ENCODE assay signal across 8 cellular contexts in the genomic region with DNA sequence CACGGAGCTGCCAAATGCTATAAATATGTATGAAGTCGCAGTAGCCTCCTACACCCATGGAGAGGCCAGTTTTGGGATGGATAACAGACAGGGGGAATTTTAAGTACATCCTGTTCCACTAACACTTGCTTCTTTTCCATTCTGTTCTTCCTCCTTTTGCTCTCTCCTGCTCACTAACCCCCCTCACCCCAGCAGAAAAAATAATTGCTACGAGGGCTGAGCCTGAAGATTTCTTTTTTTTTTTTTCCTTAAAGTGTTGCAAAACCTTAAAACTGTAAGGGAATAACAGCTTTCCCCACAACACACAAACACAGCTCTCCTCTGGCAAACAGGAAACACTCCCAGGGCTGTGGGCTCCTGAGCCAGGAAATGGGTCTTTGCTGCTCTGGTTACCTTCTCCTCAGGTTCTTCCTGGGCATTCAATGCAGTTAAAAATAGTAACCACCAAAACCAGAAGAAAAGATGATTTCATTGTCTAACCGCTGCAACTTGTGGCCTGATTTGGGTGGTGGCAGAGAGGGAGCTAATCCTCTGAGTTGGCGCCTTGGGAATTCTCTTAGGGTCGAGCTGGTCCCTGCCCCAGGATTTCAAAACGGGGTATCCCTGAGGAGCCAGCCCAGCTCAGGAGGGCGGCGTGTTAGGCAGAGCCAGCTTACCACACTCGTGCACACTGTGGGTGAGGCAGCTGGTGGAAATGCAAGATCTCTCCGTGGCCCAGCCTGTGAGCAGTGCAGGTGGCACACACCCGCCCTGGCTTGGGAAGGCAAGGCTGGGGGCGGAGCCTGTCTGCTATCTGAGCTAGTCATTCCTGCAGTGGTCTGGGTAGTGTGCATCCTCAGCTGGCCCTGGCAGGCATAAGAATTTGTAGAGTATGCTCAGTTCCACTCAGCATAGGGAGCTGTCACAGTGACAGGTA. TPM values are rescaled to one million over a fixed set of nuclear protein-coding genes. Genes with fewer than 3 reads are reported as not detected.
DNase-seq lines count a peak whose midpoint lies in the region; ATAC-seq, FAIRE-seq and TF ChIP-seq lines count a peak whose summit lies in the region.

No MANE protein-coding gene starts in this region.

- no peaks in the 10 kb centered on the region for H3K36me3 ChIP-seq in GM12878 (ENCODE audit: control insufficient read depth in 2 of 2, insufficient read depth in 2 of 2, low read length in 1 of 2)

- TF ChIP-seq EP300 in GM12878 (IDR thresholded peaks at IDR 0.05; ENCODE audit: borderline replicate concordance in 1 of 2, control insufficient read depth in 1 of 2, low read depth in 2 of 2, low read length in 2 of 2): no peak

- RAD21 ChIA-PET in GM12878 (lab: Charles Lee; ENCODE audit: unreplicated experiment): no interaction called here

- TF ChIP-seq CTCF in GM12878 (IDR thresholded peaks at IDR 0.05 in 2 of 3, conservative IDR thresholded peaks at IDR 0.05 in 1 of 3; ENCODE audit: control insufficient read depth in 2 of 3, extremely low read depth in 1 of 3, insufficient read depth in 1 of 3, low read depth in 3 of 3, low read length in 3 of 3): no peak

- peaks cover 10% of the 10 kb centered on the region in 2 experiments; a peak in 3 of 4 replicates for H3K27me3 ChIP-seq in GM12878 (replicated peaks in 1 of 2; ENCODE audit: control insufficient read depth in 2 of 2, insufficient read depth in 2 of 2, low read length in 1 of 2)

- in situ Hi-C loops in GM12878 (cut with MboI): no loop called here

- 15% methylated on average over 13 of the region's 13 CpGs for WGBS in GM12878 (ENCODE audit: insufficient coverage, insufficient replicate concordance, low lambda C conversion rate, missing lambda C conversion rate)

- H3K9ac ChIP-seq in GM12878 (ENCODE audit: control insufficient read depth, insufficient read depth, low read length): no peak overlapping the region

- BruUV-seq in GM12878 (replicated peaks; lab: Mats Ljungman, UMichigan): no TSS peak

- H3K4me1 ChIP-seq in GM12878 (ENCODE audit: control insufficient read depth, insufficient read depth, low read length): no peaks in the 10 kb centered on the region

- no peak for TF ChIP-seq RAD21 in GM12878 (IDR thresholded peaks at IDR 0.05; ENCODE audit: insufficient read depth, low read depth, low read length)

- ATAC-seq in GM18502 (IDR thresholded peaks at IDR 0.05; ENCODE audit: poor library complexity, unreplicated experiment): peak; percentile 89
- peak; percentile 41; the same call in 2 of the 3 replicates for ATAC-seq in GM12878
- ATAC-seq in left lobe of liver: peak; percentile 36

- DNase-seq in HK-2 (ENCODE audit: unreplicated experiment) (peak; percentile 71), T-helper 2 cell (peak in 4 of 5 experiments; percentile 2 to 69 (median 26)), GM12878 (ENCODE audit: low read depth, low spot score) (no peak), left lobe of liver (ENCODE audit: low spot score) (no peak), RKO (ENCODE audit: low spot score) (no peak), NCI-H774 (lab: John Stamatoyannopoulos, UW) (no peak)
- DNase-seq in stimulated activated CD4-positive, alpha-beta T cell treated with anti-CD3 and anti-CD28 coated beads, TNF-alpha, amount 100 ng/mL, for 24 hours (ENCODE audit: low read depth in 3 of 3): peak; percentile 23 to 68 (median 30)

- POLR2A ChIA-PET in GM12878 (lab: Charles Lee): interaction anchor here (0.6 kb wide), 1 partner anchor 419 kb away, joined by 7 read pairs; no protein-coding TSS in a partner anchor

- no peaks in the 10 kb centered on the region for H3K79me2 ChIP-seq in GM12878 (ENCODE audit: control insufficient read depth, insufficient read depth, low read length)

- FAIRE-seq in GM12878 (lab: Jason Lieb, UNC): no peak

- H3K9me3 ChIP-seq in GM12878 (replicated peaks; ENCODE audit: control insufficient read depth, insufficient read depth, low read length): no peaks in the 10 kb centered on the region

- CTCF ChIA-PET in GM12878 (lab: Yijun Ruan, JAX): interaction anchor here (0.7 to 1.2 kb wide), 2 partner anchors 10 to 32 kb away, joined by 3 to 4 read pairs; no protein-coding TSS in a partner anchor

- H4K20me1 ChIP-seq in GM12878 (ENCODE audit: control insufficient read depth, insufficient read depth): no peaks in the 10 kb centered on the region

- SMC1A ChIA-PET in GM12878 (lab: Charles Lee; ENCODE audit: uncharacterized antibody, unreplicated experiment): no interaction called here

- H3K4me2 ChIP-seq in GM12878 (ENCODE audit: control insufficient read depth, insufficient read depth): no peak overlapping the region

- intact Hi-C loops in GM12878 (cut with micrococcal nuclease; ENCODE audit: unreplicated experiment): no loop called here

- H3K27ac ChIP-seq in GM12878 (ENCODE audit: control insufficient read depth, insufficient read depth): no peak overlapping the region

- no peak overlapping the region for H2AFZ ChIP-seq in GM12878 (ENCODE audit: control insufficient read depth, low read depth, low read length)

- TF ChIP-seq POLR2A in GM12878 (IDR thresholded peaks at IDR 0.05; ENCODE audit: low read depth, low read length): no peak

- H3K4me3 ChIP-seq in GM12878: no peak overlapping the region

TF ChIP-seq in GM12878, 131 proteins besides CTCF, POLR2A, EP300 and RAD21:
- no peak for TF ChIP-seq ZZZ3 (IDR thresholded peaks at IDR 0.05; ENCODE audit: control insufficient read depth, insufficient read length, low read depth)
- TF ChIP-seq, protein P1, sequence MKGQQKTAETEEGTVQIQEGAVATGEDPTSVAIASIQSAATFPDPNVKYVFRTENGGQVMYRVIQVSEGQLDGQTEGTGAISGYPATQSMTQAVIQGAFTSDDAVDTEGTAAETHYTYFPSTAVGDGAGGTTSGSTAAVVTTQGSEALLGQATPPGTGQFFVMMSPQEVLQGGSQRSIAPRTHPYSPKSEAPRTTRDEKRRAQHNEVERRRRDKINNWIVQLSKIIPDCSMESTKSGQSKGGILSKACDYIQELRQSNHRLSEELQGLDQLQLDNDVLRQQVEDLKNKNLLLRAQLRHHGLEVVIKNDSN (IDR thresholded peaks at IDR 0.05; ENCODE audit: borderline replicate concordance, extremely low read length, insufficient read depth, low read depth, low read length): no peak
- TF ChIP-seq IRF4 (IDR thresholded peaks at IDR 0.05; ENCODE audit: low read depth, low read length): no peak
- TF ChIP-seq, protein P2, sequence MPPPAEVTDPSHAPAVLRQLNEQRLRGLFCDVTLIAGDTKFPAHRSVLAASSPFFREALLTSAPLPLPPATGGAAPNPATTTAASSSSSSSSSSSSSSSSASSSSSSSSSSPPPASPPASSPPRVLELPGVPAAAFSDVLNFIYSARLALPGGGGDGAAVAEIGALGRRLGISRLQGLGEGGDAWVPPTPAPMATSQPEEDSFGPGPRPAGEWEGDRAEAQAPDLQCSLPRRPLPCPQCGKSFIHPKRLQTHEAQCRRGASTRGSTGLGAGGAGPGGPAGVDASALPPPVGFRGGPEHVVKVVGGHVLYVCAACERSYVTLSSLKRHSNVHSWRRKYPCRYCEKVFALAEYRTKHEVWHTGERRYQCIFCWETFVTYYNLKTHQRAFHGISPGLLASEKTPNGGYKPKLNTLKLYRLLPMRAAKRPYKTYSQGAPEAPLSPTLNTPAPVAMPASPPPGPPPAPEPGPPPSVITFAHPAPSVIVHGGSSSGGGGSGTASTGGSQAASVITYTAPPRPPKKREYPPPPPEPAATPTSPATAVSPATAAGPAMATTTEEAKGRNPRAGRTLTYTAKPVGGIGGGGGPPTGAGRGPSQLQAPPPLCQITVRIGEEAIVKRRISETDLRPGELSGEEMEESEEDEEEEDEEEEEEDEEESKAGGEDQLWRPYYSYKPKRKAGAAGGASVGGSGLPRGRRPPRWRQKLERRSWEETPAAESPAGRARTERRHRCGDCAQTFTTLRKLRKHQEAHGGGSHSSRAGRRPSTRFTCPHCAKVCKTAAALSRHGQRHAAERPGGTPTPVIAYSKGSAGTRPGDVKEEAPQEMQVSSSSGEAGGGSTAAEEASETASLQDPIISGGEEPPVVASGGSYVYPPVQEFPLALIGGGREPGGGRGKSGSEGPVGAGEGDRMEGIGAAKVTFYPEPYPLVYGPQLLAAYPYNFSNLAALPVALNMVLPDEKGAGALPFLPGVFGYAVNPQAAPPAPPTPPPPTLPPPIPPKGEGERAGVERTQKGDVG (CRISPR knock-in tag; IDR thresholded peaks at IDR 0.05): no peak
- TF ChIP-seq ZNF24 (IDR thresholded peaks at IDR 0.05): no peak
- TF ChIP-seq SPI1 (IDR thresholded peaks at IDR 0.05; ENCODE audit: borderline replicate concordance, insufficient read depth, low read depth, low read length): no peak
- no peak for TF ChIP-seq RFX5 (IDR thresholded peaks at IDR 0.05; ENCODE audit: low read depth, low read length)
- TF ChIP-seq CBX3 (IDR thresholded peaks at IDR 0.05; ENCODE audit: borderline replicate concordance, low read depth): no peak
- TF ChIP-seq, protein P3, sequence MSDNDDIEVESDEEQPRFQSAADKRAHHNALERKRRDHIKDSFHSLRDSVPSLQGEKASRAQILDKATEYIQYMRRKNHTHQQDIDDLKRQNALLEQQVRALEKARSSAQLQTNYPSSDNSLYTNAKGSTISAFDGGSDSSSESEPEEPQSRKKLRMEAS (IDR thresholded peaks at IDR 0.05; ENCODE audit: low read depth, low read length): no peak
- no peak for TF ChIP-seq TCF7 (IDR thresholded peaks at IDR 0.05; ENCODE audit: borderline replicate concordance)
- no peak for TF ChIP-seq ESRRA (IDR thresholded peaks at IDR 0.05; ENCODE audit: low read length)
- no peak for TF ChIP-seq HDGF (IDR thresholded peaks at IDR 0.05)

RNA-seq across cellular contexts. Expression of a gene that starts 17.1 kb away (rescaled TPM):
- total RNA-seq in GM12878 (2013; cell fraction: nucleolus; rRNA removed): not detected in 2 replicates
- total RNA-seq in GM12878 (2014; rRNA removed): 0.33 and 0.73 TPM in 2 replicates
- 0.09 and 0.28 TPM in 2 replicates for total RNA-seq in GM12878 (2014; rRNA removed; fragmentation: Illumina TruSeq; extraction: Trizol)
- total RNA-seq in GM12878 (2021): 0.58 and 0.90 TPM in 2 replicates
- polyA plus RNA-seq in GM12878 (2011; ENCODE audit: low read depth): 0.24 TPM
- polyA plus RNA-seq in GM12878 (2011; rRNA removed): not detected in 2 replicates
- polyA plus RNA-seq in GM12878 (2011; cell fraction: cytosol; rRNA removed): not detected in 2 replicates
- polyA plus RNA-seq in GM12878 (2011; cell fraction: nucleus; rRNA removed): not detected in 2 replicates
- polyA plus RNA-seq in GM12878 (2012): 0.25 and 0.30 TPM in 2 replicates
- polyA plus RNA-seq in GM12878 (2014; fragmentation: Illumina TruSeq; extraction: Trizol): 0.25 and 0.54 TPM in 2 replicates
- under 1 TPM; 0.10 to 0.20 TPM for polyA plus RNA-seq in GM12878 (2014; fragmentation: Nextera tagmentation; extraction: Ambion mirVana)
- 0.37 and 0.61 TPM in 2 replicates for polyA plus RNA-seq in GM12878 (2014; rRNA removed)
- polyA plus RNA-seq in GM12878 (2016; fragmentation: Nextera tagmentation; extraction: Ambion mirVana): under 1 TPM; 0.24 to 0.25 TPM
- not detected in 2 replicates for polyA minus RNA-seq in GM12878 (2011; rRNA and poly(A)+ RNA removed)
- polyA minus RNA-seq in GM12878 (2011; cell fraction: cytosol; rRNA and poly(A)+ RNA removed): 3.1 TPM in 1 of 2 replicates, not detected in the other
- not detected in 2 replicates for polyA minus RNA-seq in GM12878 (2011; cell fraction: nucleus; rRNA and poly(A)+ RNA removed)
- total RNA-seq in left lobe of liver: 11.6 TPM

Comparison
In these comparisons a context has a peak if more than half of its experiments do, and no peak if none do; other contexts are left out.
1. ATAC-seq: peak in every context shown above with its lines; median percentile 89 in GM18502; 41 in GM12878; 36 in left lobe of liver.
2. DNase-seq: peak in HK-2 (single experiment), T-helper 2 cell (4 of 5) and stimulated activated CD4-positive, alpha-beta T cell treated with anti-CD3 and anti-CD28 coated beads, TNF-alpha, amount 100 ng/mL, for 24 hours (3 of 3); none in GM12878 (single experiment), left lobe of liver (single experiment), RKO (single experiment) and NCI-H774 (single experiment).